Comparison of ENCODE assay signal across 1 cellular context in genomic region chr11:15716550-15716949, GRCh38.
TF ChIP-seq lines count a peak whose summit lies in the region.

No MANE protein-coding gene starts in this region.

TF ChIP-seq in IMR-90, 13 proteins besides CTCF, POLR2A, EP300 and RAD21:
- TF ChIP-seq RCOR1 (IDR thresholded peaks at IDR 0.05; ENCODE audit: insufficient replicate concordance, low read length): peak; percentile 63
- no peak for TF ChIP-seq MAZ (IDR thresholded peaks at IDR 0.05; ENCODE audit: borderline replicate concordance, low read depth, low read length)
- TF ChIP-seq USF2 (IDR thresholded peaks at IDR 0.05; ENCODE audit: low read depth, low read length): no peak
- TF ChIP-seq CHD1 (IDR thresholded peaks at IDR 0.05; ENCODE audit: low read depth, low read length): no peak
- no peak for TF ChIP-seq CEBPB (IDR thresholded peaks at IDR 0.05; ENCODE audit: low read depth, low read length)
- TF ChIP-seq FOS (IDR thresholded peaks at IDR 0.05; ENCODE audit: low read depth, low read length): peak; percentile 35; the same call in 1 of the 2 replicates
- TF ChIP-seq ELK1 (IDR thresholded peaks at IDR 0.05; ENCODE audit: borderline replicate concordance, low read depth, low read length): no peak
